Comparison of ENCODE assay signal across 1 cellular context in the genomic region with DNA sequence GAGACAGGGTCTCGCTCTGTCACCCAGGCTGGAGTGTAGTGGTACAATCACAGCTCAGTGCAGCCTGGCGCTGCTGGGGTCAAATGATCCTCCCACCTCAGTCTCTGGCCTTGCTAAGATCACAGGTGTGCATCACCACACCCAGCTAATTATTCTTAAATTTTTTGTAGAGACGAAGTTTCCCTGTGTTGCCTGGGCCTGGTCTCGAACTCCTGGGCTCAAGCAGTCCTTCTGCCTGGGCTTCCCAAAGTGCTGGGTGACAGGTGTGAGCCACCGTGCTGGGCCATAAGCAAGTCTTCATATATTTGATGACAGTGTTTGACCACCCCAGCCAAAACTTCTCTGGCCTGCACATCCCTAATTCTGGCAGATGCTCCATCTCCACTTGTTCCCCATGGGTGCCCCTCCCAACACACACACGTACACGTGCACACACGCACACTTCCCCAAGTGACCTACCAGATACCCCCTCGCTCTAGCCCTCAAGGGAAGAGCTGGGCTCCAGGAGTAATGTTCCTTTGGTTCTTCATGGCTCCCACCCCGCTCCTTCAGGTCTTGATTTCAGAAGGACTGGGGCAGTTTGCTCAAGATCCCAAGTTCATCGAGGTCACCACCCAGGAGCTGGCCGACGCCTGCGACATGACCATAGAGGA.
TF ChIP-seq lines count a peak whose summit lies in the region.

No MANE protein-coding gene starts in this region.

TF ChIP-seq in IMR-90, 13 proteins besides CTCF, POLR2A, EP300 and RAD21 (continued from another document):
- TF ChIP-seq NFE2L2 (IDR thresholded peaks at IDR 0.05; ENCODE audit: low read depth, low read length) = no peak
- no peak for TF ChIP-seq BHLHE40 (IDR thresholded peaks at IDR 0.05; ENCODE audit: low read depth, low read length)
- no peak for TF ChIP-seq RCOR1 (IDR thresholded peaks at IDR 0.05; ENCODE audit: insufficient replicate concordance, low read length)
- no peak for TF ChIP-seq ELK1 (IDR thresholded peaks at IDR 0.05; ENCODE audit: borderline replicate concordance, low read depth, low read length)
- TF ChIP-seq MAFK (IDR thresholded peaks at IDR 0.05; ENCODE audit: low read depth, low read length) = no peak
